In the genomic region with DNA sequence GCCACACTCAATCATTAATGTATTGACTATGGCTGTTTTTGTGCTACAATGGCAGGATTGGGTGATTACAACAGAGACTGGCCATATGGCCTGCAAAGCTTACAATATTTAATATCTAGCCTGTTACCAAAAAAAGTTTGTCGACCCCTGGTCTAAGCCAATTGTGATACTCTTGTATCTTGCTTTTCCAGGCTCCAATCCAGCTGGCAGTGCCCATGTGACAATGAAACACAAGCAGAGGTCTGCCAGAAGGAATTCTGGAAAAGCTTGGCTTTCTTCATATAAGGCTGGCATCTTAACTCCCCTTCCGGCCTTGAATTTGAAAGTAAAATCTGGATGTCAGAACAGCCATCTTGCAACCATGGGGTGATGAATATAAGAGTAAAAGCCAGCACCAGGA, we compare ENCODE assay signal across 22 cellular contexts.
"Had no signal": no experiment of that assay in that cellular context is flagged by ENCODE, and none has a peak within 500 bp of the region (broad histone marks: within the 10 kb centered on the region; RNA-seq: fewer than 3 reads in every experiment).

No MANE protein-coding gene starts in this region.

- H3K4me1 ChIP-seq: adrenal gland, body of pancreas, SJSA1 had no signal

- H3K9me3 Mint-ChIP-seq: T-helper 1 cell treated with Interleukin-12 subunit alpha and Interleukin-12 subunit beta and Interleukin-4 antibody, amounts not matched to agents 30 μg/mL and 1 μg/mL, for 36 hours had no signal

- H3K4me1 Mint-ChIP-seq: activated naive CD8-positive, alpha-beta T cell treated with anti-CD3 and anti-CD28 coated beads, Interleukin-2, amount 10 ng/mL, durations not matched to agents 7 days and 5 days; central memory CD8-positive, alpha-beta T cell had no signal

- ATAC-seq: activated CD8-positive, alpha-beta T cell treated with anti-CD3 and anti-CD28 coated beads, Interleukin-2, amount 10 ng/mL, durations not matched to agents 7 days and 5 days; body of pancreas had no signal

- H3K36me3 ChIP-seq: adrenal gland, MG63, SJSA1 had no signal

- H3K4me3 Mint-ChIP-seq: activated CD8-positive, alpha-beta T cell treated with anti-CD3 and anti-CD28 coated beads, Interleukin-2, amount 10 ng/mL, durations not matched to agents 7 days and 5 days; activated naive CD8-positive, alpha-beta T cell treated with anti-CD3 and anti-CD28 coated beads, Interleukin-2, amount 10 ng/mL, durations not matched to agents 7 days and 5 days; central memory CD8-positive, alpha-beta T cell; T-helper 1 cell treated with Interleukin-12 subunit alpha and Interleukin-12 subunit beta and Interleukin-4 antibody, amounts not matched to agents 30 μg/mL and 1 μg/mL, for 36 hours had no signal

- H3K4me3 ChIP-seq: adrenal gland, body of pancreas, MG63, SJSA1 had no signal

- H3K27me3 ChIP-seq: adrenal gland, body of pancreas, MG63, SJSA1 had no signal

- H3K36me3 Mint-ChIP-seq: activated naive CD8-positive, alpha-beta T cell treated with anti-CD3 and anti-CD28 coated beads, Interleukin-2, amount 10 ng/mL, durations not matched to agents 7 days and 5 days had no signal

- H3K27ac Mint-ChIP-seq: activated CD8-positive, alpha-beta T cell treated with anti-CD3 and anti-CD28 coated beads, Interleukin-2, amount 10 ng/mL, durations not matched to agents 7 days and 5 days; activated naive CD8-positive, alpha-beta T cell treated with anti-CD3 and anti-CD28 coated beads, Interleukin-2, amount 10 ng/mL, durations not matched to agents 7 days and 5 days; T-helper 1 cell treated with Interleukin-12 subunit alpha and Interleukin-12 subunit beta and Interleukin-4 antibody, amounts not matched to agents 30 μg/mL and 1 μg/mL, for 36 hours had no signal

- H3K27ac ChIP-seq: adrenal gland, body of pancreas, SJSA1 had no signal

- DNase-seq: activated CD4-positive, alpha-beta T cell treated with anti-CD3 and anti-CD28 coated beads for 48 hours; activated CD4-positive, alpha-beta T cell treated with anti-CD3 and anti-CD28 coated beads, Interleukin-2, amount 50 U/mL, for 4 hours; activated CD4-positive, CD25-positive, alpha-beta regulatory T cell treated with anti-CD3 and anti-CD28 coated beads, Interleukin-2, amount 50 U/mL, for 72 hours; activated CD8-positive, alpha-beta memory T cell treated with anti-CD3 and anti-CD28 coated beads, Interleukin-2, amount 50 U/mL, for 48 hours; activated CD8-positive, alpha-beta T cell treated with anti-CD3 and anti-CD28 coated beads, Interleukin-2, amount 10 ng/mL, durations not matched to agents 7 days and 5 days; activated naive CD4-positive, alpha-beta T cell treated with anti-CD3 and anti-CD28 coated beads, Interleukin-2, amount 50 U/mL, for 16 hours; activated naive CD8-positive, alpha-beta T cell treated with anti-CD3 and anti-CD28 coated beads, Interleukin-2, amount 10 ng/mL, durations not matched to agents 7 days and 5 days; activated T-cell treated with anti-CD3 and anti-CD28 coated beads, Interleukin-2, amount 50 U/mL, for 1 hour; aorta; MG63; MV-4-11; NCI-H1092 treated with DMSO at 0.1 percent for 48 hours; NCI-H1436; NCI-H1694 treated with DMSO at 0.1 percent for 48 hours; NCI-H2081; NCI-H524 treated with DMSO at 0.1 percent for 48 hours; NCI-H748 treated with DMSO at 0.1 percent for 48 hours had no signal

- H3K9me3 ChIP-seq: adrenal gland, body of pancreas, MG63 had no signal

- H3K27me3 Mint-ChIP-seq: activated naive CD8-positive, alpha-beta T cell treated with anti-CD3 and anti-CD28 coated beads, Interleukin-2, amount 10 ng/mL, durations not matched to agents 7 days and 5 days; central memory CD8-positive, alpha-beta T cell had no signal
